15 cellular contexts compared by ENCODE assay signal in the genomic region with DNA sequence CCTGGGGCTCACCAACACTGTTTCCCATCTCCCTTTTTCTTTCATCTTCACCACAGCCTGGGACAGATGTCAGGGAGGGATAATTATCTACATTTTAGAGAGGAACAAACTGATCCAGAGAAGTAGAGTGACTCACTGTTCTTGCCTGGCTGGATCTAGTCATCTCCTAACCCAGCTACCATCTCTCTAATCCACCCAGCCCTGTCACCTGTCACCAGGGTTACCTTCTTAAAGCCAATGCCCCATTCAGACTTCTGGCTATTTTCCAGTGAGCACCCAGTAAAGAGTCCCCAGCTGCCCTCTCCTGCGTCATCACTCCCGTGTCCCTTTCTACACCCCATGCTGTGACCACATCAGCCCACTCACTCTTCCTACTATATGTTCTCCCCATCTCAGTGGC.
DNase-seq lines count a peak whose midpoint lies in the region; ATAC-seq and TF ChIP-seq lines count a peak whose summit lies in the region.
"Had no signal": no experiment of that assay in that cellular context is flagged by ENCODE, and none has a peak within 500 bp of the region (broad histone marks: within the 10 kb centered on the region; RNA-seq: fewer than 3 reads in every experiment).

No MANE protein-coding gene starts in this region.

- TF ChIP-seq CTCF in osteoblast (IDR thresholded peaks at IDR 0.05; ENCODE audit: extremely low read depth, low read depth, low read length) (no peak), testis (IDR thresholded peaks at IDR 0.05) (no peak)

- H3K27ac ChIP-seq in osteoblast (ENCODE audit: low read depth, low read length): no peak overlapping the region
- H3K27ac ChIP-seq in testis: no peak overlapping the region
- H3K27ac ChIP-seq: hepatocyte had no signal

- DNase-seq in SHP77 (lab: John Stamatoyannopoulos, UW): peak; percentile 39 to 50
- DNase-seq in SHP77 treated with DMSO at 0.1 percent for 48 hours (lab: John Stamatoyannopoulos, UW): no peak
- peak; percentile 31 for DNase-seq in GM03348 (ENCODE audit: low spot score)
- peak in 1 of 2 donors; percentile 48 for DNase-seq in activated naive CD4-positive, alpha-beta T cell treated with anti-CD3 and anti-CD28 coated beads, Interleukin-2, amount 50 U/mL, for 72 hours (ENCODE audit: low spot score in 2 of 2)
- DNase-seq in osteoblast (ENCODE audit: insufficient read length, low spot score, missing footprints): peak; percentile 81
- DNase-seq in testis: no peak
- DNase-seq: 8988T, Calu3, MV-4-11, NCI-H345 had no signal

- no peak overlapping the region for H2AFZ ChIP-seq in osteoblast (ENCODE audit: low read length)
- H2AFZ ChIP-seq: hepatocyte had no signal

- no peaks in the 10 kb centered on the region for H3K9me3 Mint-ChIP-seq in activated naive CD4-positive, alpha-beta T cell treated with anti-CD3 and anti-CD28 coated beads, Interleukin-2, amount 50 U/mL, for 72 hours
- H3K9me3 Mint-ChIP-seq: central memory CD8-positive, alpha-beta T cell had no signal

- H3K4me2 ChIP-seq in osteoblast (ENCODE audit: insufficient read depth, low read length): no peak overlapping the region
- H3K4me2 ChIP-seq: hepatocyte, smooth muscle cell had no signal

- H3K79me2 ChIP-seq in osteoblast (ENCODE audit: insufficient read depth, low read length): no peaks in the 10 kb centered on the region
- H3K79me2 ChIP-seq: hepatocyte had no signal

- peak; percentile 38 to 51 for ATAC-seq in activated naive CD4-positive, alpha-beta T cell treated with anti-CD3 and anti-CD28 coated beads, Interleukin-2, amount 50 U/mL, for 72 hours
- ATAC-seq in HG03139 (IDR thresholded peaks at IDR 0.05; ENCODE audit: unreplicated experiment) (no peak), HG03457 (IDR thresholded peaks at IDR 0.05; ENCODE audit: unreplicated experiment) (no peak)

- H3K36me3 ChIP-seq in osteoblast (ENCODE audit: insufficient read depth, low read length) (no peaks in the 10 kb centered on the region), testis (ENCODE audit: low read depth, missing control alignments) (no peaks in the 10 kb centered on the region)

- no peak for TF ChIP-seq POLR2A in testis (IDR thresholded peaks at IDR 0.05)

- H3K4me3 ChIP-seq in osteoblast (ENCODE audit: insufficient read depth, low read length) (no peak overlapping the region), testis (no peak overlapping the region)
- H3K4me3 ChIP-seq: hepatocyte, smooth muscle cell had no signal

- no peaks in the 10 kb centered on the region for H3K27me3 ChIP-seq in osteoblast (ENCODE audit: insufficient read depth, low read length)
- no peaks in the 10 kb centered on the region for H3K27me3 ChIP-seq in testis
- H3K27me3 ChIP-seq: hepatocyte had no signal

- WGBS in testis, 2 donors: 69 to 100% methylated on average over 2 of the region's 2 CpGs

- peaks cover 0 to 7% of the 10 kb centered on the region in 2 donors for H3K36me3 Mint-ChIP-seq in activated naive CD4-positive, alpha-beta T cell treated with anti-CD3 and anti-CD28 coated beads, Interleukin-2, amount 50 U/mL, for 72 hours

- H3K4me1 ChIP-seq in osteoblast (ENCODE audit: insufficient read depth, low read length) (peaks cover 26% of the 10 kb centered on the region), testis (no peaks in the 10 kb centered on the region)

- H4K20me1 ChIP-seq in osteoblast (ENCODE audit: insufficient read depth, low read length): no peaks in the 10 kb centered on the region

- intact Hi-C loops in testis (cut with DNase I; ENCODE audit: low total_unique reads): no loop called here

- H3K9me3 ChIP-seq in osteoblast (ENCODE audit: low read depth, low read length) (no peaks in the 10 kb centered on the region), testis (no peaks in the 10 kb centered on the region)

- H3K27ac Mint-ChIP-seq in activated naive CD4-positive, alpha-beta T cell treated with anti-CD3 and anti-CD28 coated beads, Interleukin-2, amount 50 U/mL, for 72 hours: no peak overlapping the region

Comparison
In these comparisons a context has a peak if more than half of its experiments do, and no peak if none do; other contexts are left out.
1. DNase-seq: peak in SHP77 (2 of 2), GM03348 (single experiment) and osteoblast (single experiment); none in SHP77 treated with DMSO at 0.1 percent for 48 hours (single experiment) and testis (single experiment).
2. ATAC-seq: peak in activated naive CD4-positive, alpha-beta T cell treated with anti-CD3 and anti-CD28 coated beads, Interleukin-2, amount 50 U/mL, for 72 hours (2 of 2); none in HG03139 (single experiment) and HG03457 (single experiment).